ENCODE assay signal across 13 cellular contexts in genomic region chr17:78899361-78900260, GRCh38. TPM values are rescaled to one million over a fixed set of nuclear protein-coding genes. Genes with fewer than 3 reads are reported as not detected.
DNase-seq lines count a peak whose midpoint lies in the region; ATAC-seq, FAIRE-seq and TF ChIP-seq lines count a peak whose summit lies in the region.
"Had no signal": no experiment of that assay in that cellular context is flagged by ENCODE, and none has a peak within 500 bp of the region (broad histone marks: within the 10 kb centered on the region; RNA-seq: fewer than 3 reads in every experiment).

No MANE protein-coding gene starts in this region.

- H3K27ac ChIP-seq in temporal lobe (ENCODE audit: low read depth, low read length): peak overlapping the region; percentile 91

- peak; percentile 23; the same call in 1 of the 2 replicates for TF ChIP-seq RAD21 in Ishikawa (IDR thresholded peaks at IDR 0.05; ENCODE audit: low read depth)

- DNase-seq in fibroblast of gingiva (ENCODE audit: low read depth): peak; percentile 62
- peak; percentile 88 for DNase-seq in medulla oblongata (ENCODE audit: extremely low spot score)
- no peak for DNase-seq in NCI-H1105 (lab: John Stamatoyannopoulos, UW)
- DNase-seq in GM19239 (ENCODE audit: insufficient read length, low spot score): no peak
- no peak for DNase-seq in NCI-H1417 treated with DMSO at 0.1 percent for 48 hours (lab: John Stamatoyannopoulos, UW)
- DNase-seq: NCI-H446; stimulated activated naive B cell treated with anti-CD40 and anti-IgM and Interleukin-4, amounts not matched to agents 10 μg/mL and 1 μg/mL and 100 μg/mL, for 72 hours; T-cell had no signal

- FAIRE-seq in GM19239 (lab: Jason Lieb, UNC): no peak
- FAIRE-seq: colon, islet of Langerhans had no signal

- ATAC-seq in HG02610 (IDR thresholded peaks at IDR 0.05; ENCODE audit: unreplicated experiment): no peak
- ATAC-seq: stimulated activated naive B cell treated with anti-CD40 and anti-IgM and Interleukin-4, amounts not matched to agents 10 μg/mL and 1 μg/mL and 100 μg/mL, for 72 hours; T-cell had no signal

- peak; percentile 34; the same call in 1 of the 2 replicates for TF ChIP-seq EP300 in Ishikawa (IDR thresholded peaks at IDR 0.05; ENCODE audit: borderline replicate concordance)

TF ChIP-seq in Ishikawa, 13 proteins besides CTCF, POLR2A, EP300 and RAD21:
- TF ChIP-seq FOXM1 (IDR thresholded peaks at IDR 0.05; ENCODE audit: borderline replicate concordance, low read depth): no peak
- TF ChIP-seq TEAD4 (IDR thresholded peaks at IDR 0.05): peak; percentile 86
- TF ChIP-seq, protein P1, sequence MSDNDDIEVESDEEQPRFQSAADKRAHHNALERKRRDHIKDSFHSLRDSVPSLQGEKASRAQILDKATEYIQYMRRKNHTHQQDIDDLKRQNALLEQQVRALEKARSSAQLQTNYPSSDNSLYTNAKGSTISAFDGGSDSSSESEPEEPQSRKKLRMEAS (IDR thresholded peaks at IDR 0.05): peak; percentile 48
- 0 out of 2 replicates have a peak, but pooled peaks have one; percentile 21 for TF ChIP-seq USF1 (IDR thresholded peaks at IDR 0.05)
- no peak for TF ChIP-seq REST (IDR thresholded peaks at IDR 0.05; ENCODE audit: low read depth)
- TF ChIP-seq CEBPB (IDR thresholded peaks at IDR 0.05): no peak
- TF ChIP-seq CREB1 (IDR thresholded peaks at IDR 0.05; ENCODE audit: low read depth): no peak
- no peak for TF ChIP-seq TAF1 (IDR thresholded peaks at IDR 0.05; ENCODE audit: low read depth)
- TF ChIP-seq ZBTB7A (IDR thresholded peaks at IDR 0.05; ENCODE audit: low read depth): no peak
- TF ChIP-seq YY1 (IDR thresholded peaks at IDR 0.05; ENCODE audit: low read depth): no peak
- TF ChIP-seq NFIC (IDR thresholded peaks at IDR 0.05): 0 out of 2 replicates have a peak, but pooled peaks have one; percentile 13
- no peak for TF ChIP-seq EGR1 (IDR thresholded peaks at IDR 0.05)
- TF ChIP-seq TCF12 (IDR thresholded peaks at IDR 0.05; ENCODE audit: low read depth): peak; percentile 46; the same call in 1 of the 2 replicates

RNA-seq across cellular contexts. Expression of gene CEP295NL, which starts 3.4 kb away (rescaled TPM):
- total RNA-seq in temporal lobe: 1.7 TPM

RNA-seq across cellular contexts. Expression of gene TIMP2, which starts 25.6 kb away (rescaled TPM):
- total RNA-seq in temporal lobe: 70.6 TPM

RNA-seq across cellular contexts. Expression of gene USP36, which starts 59.0 kb away (rescaled TPM):
- 17.9 TPM for total RNA-seq in temporal lobe

Comparison
In these comparisons a context has a peak if more than half of its experiments do, and no peak if none do; other contexts are left out.
1. DNase-seq: peak in fibroblast of gingiva (single experiment) and medulla oblongata (single experiment); none in NCI-H1105 (single experiment), GM19239 (single experiment) and NCI-H1417 treated with DMSO at 0.1 percent for 48 hours (single experiment).